In genomic region chr7:35254496-35255416, GRCh38 we compare ENCODE assay signal across 10 cellular contexts. TPM values are rescaled to one million over a fixed set of nuclear protein-coding genes. Genes with fewer than 3 reads are reported as not detected.
DNase-seq lines count a peak whose midpoint lies in the region; ATAC-seq and TF ChIP-seq lines count a peak whose summit lies in the region.
"Had no signal": no experiment of that assay in that cellular context is flagged by ENCODE, and none has a peak within 500 bp of the region (broad histone marks: within the 10 kb centered on the region; RNA-seq: fewer than 3 reads in every experiment).

No MANE protein-coding gene starts in this region.

- H3K9me3 ChIP-seq in naive thymus-derived CD4-positive, alpha-beta T cell (ENCODE audit: control insufficient read depth in 2 of 3, low read length in 3 of 3) = peaks cover 0 to 5% (median 0%) of the 10 kb centered on the region in 3 experiments

- no peaks in the 10 kb centered on the region for H3K36me3 ChIP-seq in naive thymus-derived CD4-positive, alpha-beta T cell (ENCODE audit: control insufficient read depth in 2 of 3, insufficient read depth in 3 of 3, low read length in 3 of 3)

- CTCF ChIA-PET in naive thymus-derived CD4-positive, alpha-beta T cell (lab: Charles Lee) = no interaction called here

- POLR2A ChIA-PET in naive thymus-derived CD4-positive, alpha-beta T cell (lab: Charles Lee) = no interaction called here

- peaks cover 20% of the 10 kb centered on the region for H3K4me1 Mint-ChIP-seq in stimulated activated naive CD8-positive, alpha-beta T cell treated with anti-CD3 and anti-CD28 coated beads, Interleukin-15, Interleukin-2, amounts not matched to agents 100 ng/mL and 50 ng/mL, for 24 hours (ENCODE audit: low read depth)
- peaks cover 0 to 22% (median 15%) of the 10 kb centered on the region in 7 donors for H3K4me1 Mint-ChIP-seq in naive thymus-derived CD4-positive, alpha-beta T cell

- H3K27ac Mint-ChIP-seq in stimulated activated naive CD8-positive, alpha-beta T cell treated with anti-CD3 and anti-CD28 coated beads, Interleukin-15, Interleukin-2, amounts not matched to agents 100 ng/mL and 50 ng/mL, for 24 hours = no peak overlapping the region
- peak overlapping the region in 1 of 9 donors; percentile 62 for H3K27ac Mint-ChIP-seq in naive thymus-derived CD4-positive, alpha-beta T cell

- WGBS in lower leg skin, 2 donors = 13 to 14% methylated on average over 44 of the region's 44 CpGs

- peak overlapping the region; percentile 45 for H3K4me3 Mint-ChIP-seq in stimulated activated naive CD8-positive, alpha-beta T cell treated with anti-CD3 and anti-CD28 coated beads, Interleukin-15, Interleukin-2, amounts not matched to agents 100 ng/mL and 50 ng/mL, for 24 hours
- peak overlapping the region in 7 of 10 donors; percentile 21 to 52 (median 43) for H3K4me3 Mint-ChIP-seq in naive thymus-derived CD4-positive, alpha-beta T cell

- peaks cover 89% of the 10 kb centered on the region for H3K27me3 Mint-ChIP-seq in stimulated activated naive CD8-positive, alpha-beta T cell treated with anti-CD3 and anti-CD28 coated beads, Interleukin-15, Interleukin-2, amounts not matched to agents 100 ng/mL and 50 ng/mL, for 24 hours
- peaks cover 79 to 90% (median 83%) of the 10 kb centered on the region in 5 donors for H3K27me3 Mint-ChIP-seq in naive thymus-derived CD4-positive, alpha-beta T cell

- no peak for TF ChIP-seq CTCF in lower leg skin (IDR thresholded peaks at IDR 0.05)

- H3K4me3 ChIP-seq in naive thymus-derived CD4-positive, alpha-beta T cell (ENCODE audit: low read length) = no peak overlapping the region
- no peak overlapping the region for H3K4me3 ChIP-seq in lower leg skin (ENCODE audit: low read depth, poor library complexity, severe bottlenecking)

- ATAC-seq in stimulated activated naive CD8-positive, alpha-beta T cell treated with anti-CD3 and anti-CD28 coated beads, Interleukin-15, Interleukin-2, amounts not matched to agents 100 U/mL and 50 U/mL, for 24 hours = no peak
- no peak for ATAC-seq in naive thymus-derived CD4-positive, alpha-beta T cell

- DNase-seq in stimulated activated naive CD8-positive, alpha-beta T cell treated with anti-CD3 and anti-CD28 coated beads, Interleukin-15, Interleukin-2, amounts not matched to agents 100 U/mL and 50 U/mL, for 24 hours = no peak
- DNase-seq in ecto neural progenitor cell (ENCODE audit: low spot score) (peak; percentile 54), Kasumi-1 (lab: John Stamatoyannopoulos, UW) (no peak), lower leg skin (ENCODE audit: low spot score in 2 of 2) (no peak), GOT3 (lab: John Stamatoyannopoulos, UW) (no peak), T1000 (lab: John Stamatoyannopoulos, UW) (no peak)
- no peak for DNase-seq in naive thymus-derived CD4-positive, alpha-beta T cell
- DNase-seq: cerebellar nuclear complex, NCI-H2029 treated with DMSO at 0.1 percent for 48 hours had no signal

- no peaks in the 10 kb centered on the region for H3K9me3 Mint-ChIP-seq in stimulated activated naive CD8-positive, alpha-beta T cell treated with anti-CD3 and anti-CD28 coated beads, Interleukin-15, Interleukin-2, amounts not matched to agents 100 ng/mL and 50 ng/mL, for 24 hours
- H3K9me3 Mint-ChIP-seq in naive thymus-derived CD4-positive, alpha-beta T cell = peaks cover 0 to 71% (median 8%) of the 10 kb centered on the region in 11 donors

- H3K27ac ChIP-seq in naive thymus-derived CD4-positive, alpha-beta T cell (ENCODE audit: low read depth, low read length) = no peak overlapping the region

- H3K4me1 ChIP-seq in naive thymus-derived CD4-positive, alpha-beta T cell (ENCODE audit: control insufficient read depth in 2 of 2, insufficient read depth in 2 of 2, low read length in 2 of 2) = no peaks in the 10 kb centered on the region

- intact Hi-C loops in naive thymus-derived CD4-positive, alpha-beta T cell (cut with micrococcal nuclease) = loop anchor here in 1 of 2 donors (5.0 kb wide), 2 partner anchors 67 to 217 kb away; partner anchors contain the start of gene DPY19L1
- intact Hi-C loops in lower leg skin (cut with DNase I; ENCODE audit: low total_unique reads) = no loop called here

- peaks cover 13 to 37% of the 10 kb centered on the region in 2 donors for H3K27me3 ChIP-seq in naive thymus-derived CD4-positive, alpha-beta T cell (ENCODE audit: control insufficient read depth in 2 of 2, insufficient read depth in 2 of 2, low read length in 2 of 2)

- H3K36me3 Mint-ChIP-seq in stimulated activated naive CD8-positive, alpha-beta T cell treated with anti-CD3 and anti-CD28 coated beads, Interleukin-15, Interleukin-2, amounts not matched to agents 100 ng/mL and 50 ng/mL, for 24 hours (ENCODE audit: low read depth) = peaks cover 13% of the 10 kb centered on the region
- peaks cover 0 to 1% (median 0%) of the 10 kb centered on the region in 5 donors for H3K36me3 Mint-ChIP-seq in naive thymus-derived CD4-positive, alpha-beta T cell

- no peak for TF ChIP-seq POLR2A in lower leg skin (IDR thresholded peaks at IDR 0.05)

RNA-seq across cellular contexts. Expression of gene TBX20, which starts 0.9 kb away (rescaled TPM):
- total RNA-seq in naive thymus-derived CD4-positive, alpha-beta T cell = not detected
- not detected for polyA plus RNA-seq in naive thymus-derived CD4-positive, alpha-beta T cell
- not detected for total RNA-seq in lower leg skin
